Comparison of ENCODE assay signal across 13 cellular contexts in genomic region chr7:44755698-44756627, GRCh38. TPM values are rescaled to one million over a fixed set of nuclear protein-coding genes. Genes with fewer than 3 reads are reported as not detected.
DNase-seq lines count a peak whose midpoint lies in the region; ATAC-seq and TF ChIP-seq lines count a peak whose summit lies in the region.
"Had no signal": no experiment of that assay in that cellular context is flagged by ENCODE, and none has a peak within 500 bp of the region (broad histone marks: within the 10 kb centered on the region; RNA-seq: fewer than 3 reads in every experiment).

No MANE protein-coding gene starts in this region.

- TF ChIP-seq CTCF in right atrium auricular region (IDR thresholded peaks at IDR 0.05), result no peak

- H3K4me2 ChIP-seq in BLaER1, result no peak overlapping the region
- H3K4me2 ChIP-seq in skeletal muscle satellite cell (ENCODE audit: low read length), result no peak overlapping the region
- H3K4me2 ChIP-seq: PC-9 had no signal

- DNase-seq in HuH-7.5 (ENCODE audit: low spot score) (peak; percentile 8), right atrium auricular region (ENCODE audit: low spot score) (no peak), NCI-H69 (lab: John Stamatoyannopoulos, UW) (no peak), occipital lobe (lab: John Stamatoyannopoulos, UW) (no peak), DMS153 treated with DMSO at 0.1 percent for 48 hours (lab: John Stamatoyannopoulos, UW; ENCODE audit: unreplicated experiment) (no peak)
- DNase-seq: activated CD4-positive, alpha-beta T cell treated with anti-CD3 and anti-CD28 coated beads, Interleukin-2, amount 50 U/mL, for 1 hour; GF-D8; NCI-H226; PC-9 had no signal

- H3K4me3 ChIP-seq in BLaER1, result no peak overlapping the region
- no peak overlapping the region for H3K4me3 ChIP-seq in right atrium auricular region
- no peak overlapping the region for H3K4me3 ChIP-seq in skeletal muscle satellite cell (ENCODE audit: low read length)
- H3K4me3 ChIP-seq: PC-9 had no signal

- no peaks in the 10 kb centered on the region for H3K27me3 ChIP-seq in BLaER1
- H3K27me3 ChIP-seq in right atrium auricular region, result no peaks in the 10 kb centered on the region
- no peaks in the 10 kb centered on the region for H3K27me3 ChIP-seq in skeletal muscle satellite cell (ENCODE audit: control insufficient read depth, insufficient read depth, low read length)

- ATAC-seq in GM19452 (IDR thresholded peaks at IDR 0.05; ENCODE audit: unreplicated experiment), result no peak
- ATAC-seq: naive thymus-derived CD8-positive, alpha-beta T cell had no signal

- H3K27ac ChIP-seq in BLaER1, result peak overlapping the region; percentile 53
- H3K27ac ChIP-seq in right atrium auricular region, result peak overlapping the region; percentile 1 to 42
- H3K27ac ChIP-seq: PC-9 had no signal

- H3K4me1 ChIP-seq in BLaER1, result peaks cover 37% of the 10 kb centered on the region
- H3K4me1 ChIP-seq in right atrium auricular region, result peaks cover 0 to 53% of the 10 kb centered on the region in 2 donors
- peaks cover 10% of the 10 kb centered on the region for H3K4me1 ChIP-seq in skeletal muscle satellite cell (ENCODE audit: control insufficient read depth, insufficient read depth, low read length)

- H3K36me3 ChIP-seq in BLaER1 (peaks cover 72% of the 10 kb centered on the region), right atrium auricular region (peaks cover 28% of the 10 kb centered on the region), skeletal muscle satellite cell (ENCODE audit: insufficient read depth, low read length) (peaks cover 27% of the 10 kb centered on the region)

- H3K9ac ChIP-seq in BLaER1 (0 out of 2 replicates have a peak overlapping the region, but pooled peaks have one; percentile 34), skeletal muscle satellite cell (ENCODE audit: low read depth, low read length) (peak overlapping the region; percentile 4)

- H4K20me1 ChIP-seq in BLaER1, result peaks cover 64% of the 10 kb centered on the region

- H3K9me3 ChIP-seq in BLaER1 (no peaks in the 10 kb centered on the region), right atrium auricular region (no peaks in the 10 kb centered on the region), skeletal muscle satellite cell (replicated peaks; ENCODE audit: low read length) (no peaks in the 10 kb centered on the region)

RNA-seq across cellular contexts. Expression of gene ZMIZ2, which starts 7.3 kb away (rescaled TPM):
- total RNA-seq in right atrium auricular region, result 10 to 100 TPM; 14.1 to 21.3 TPM
- total RNA-seq in skeletal muscle satellite cell (2012; rRNA removed), result 11.8 and 12.7 TPM in 2 replicates
- 12.6 TPM for total RNA-seq in occipital lobe

RNA-seq across cellular contexts. Expression of gene PPIA, which starts 40.5 kb away (rescaled TPM):
- total RNA-seq in right atrium auricular region (100 to 1,000 TPM; 820 to 834 TPM), occipital lobe (882 TPM)
- 2,277 and 2,526 TPM in 2 replicates for total RNA-seq in skeletal muscle satellite cell (2012; rRNA removed)
